ENCODE assay signal across 8 cellular contexts in the genomic region with DNA sequence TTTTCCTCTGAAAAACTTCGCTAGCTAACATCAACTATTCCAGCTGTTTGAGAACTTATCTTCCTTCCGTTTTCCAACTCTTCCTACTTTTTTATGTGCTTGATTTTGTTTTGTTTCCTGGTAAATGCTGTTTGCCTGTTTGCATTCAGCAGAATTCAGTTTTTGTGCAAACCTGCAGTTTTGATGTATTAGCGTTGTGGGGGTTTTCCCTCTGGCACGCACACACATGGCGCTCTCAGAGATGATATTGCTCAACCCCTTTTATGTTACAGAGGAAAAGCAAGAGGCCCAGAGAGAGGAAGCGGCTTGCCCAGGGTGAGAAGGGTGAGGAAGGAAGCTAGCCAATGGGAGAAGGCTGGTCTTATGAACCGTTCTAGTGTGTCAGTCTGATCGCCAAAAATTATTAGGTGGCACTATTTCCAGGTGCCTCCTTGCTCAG.
A peak's percentile ranks its signal among the peaks of the same experiment; 100 is the strongest.
DNase-seq lines count a peak whose midpoint lies in the region; ATAC-seq, FAIRE-seq and TF ChIP-seq lines count a peak whose summit lies in the region.

No MANE protein-coding gene starts in this region.

- peaks cover 35% of the 10 kb centered on the region for H3K4me1 ChIP-seq in DOHH2 (ENCODE audit: control insufficient read depth, low read length)

- peak overlapping the region; percentile 67 for H3K27ac ChIP-seq in DOHH2 (ENCODE audit: low read depth, low read length)

- no peaks in the 10 kb centered on the region for H3K9me2 ChIP-seq in DOHH2 (replicated peaks; ENCODE audit: control insufficient read depth, low read length)

- no peak for ATAC-seq in HG03342 (IDR thresholded peaks at IDR 0.05; ENCODE audit: unreplicated experiment)

- H3K27me3 ChIP-seq in DOHH2 (ENCODE audit: control insufficient read depth, low read length): no peaks in the 10 kb centered on the region

- H3K36me3 ChIP-seq in DOHH2 (ENCODE audit: control insufficient read depth, low read length): peaks cover 26% of the 10 kb centered on the region

- H3F3A ChIP-seq in DOHH2 (ENCODE audit: control insufficient read depth, insufficient read depth): 0 out of 2 replicates have a peak, but pooled peaks cover 3% of the 10 kb centered on the region

- peak; percentile 75 for FAIRE-seq in H54 (lab: Jason Lieb, UNC)

- H4K20me1 ChIP-seq in DOHH2 (ENCODE audit: control insufficient read depth, insufficient read depth, low read depth, low read length): no peaks in the 10 kb centered on the region

- no peaks in the 10 kb centered on the region for H3K9me3 ChIP-seq in DOHH2 (ENCODE audit: control insufficient read depth, insufficient read depth, low read length)

- peak overlapping the region; percentile 80 for H3K4me2 ChIP-seq in DOHH2 (ENCODE audit: low read length)

- H3K4me3 ChIP-seq in DOHH2 (ENCODE audit: low read length): peak overlapping the region; percentile 96

- H3K79me2 ChIP-seq in DOHH2 (ENCODE audit: control insufficient read depth, low read length): peaks cover 46% of the 10 kb centered on the region

- peak; percentile 12 for DNase-seq in H54 (ENCODE audit: insufficient read length, low spot score)
- peak; percentile 69 for DNase-seq in NAMALWA (ENCODE audit: low spot score)
- DNase-seq in activated CD4-positive, CD25-positive, alpha-beta regulatory T cell treated with anti-CD3 and anti-CD28 coated beads, Interleukin-2, amount 50 U/mL, for 72 hours: peak; percentile 43
- peak; percentile 33 for DNase-seq in effector CD4-positive, alpha-beta T cell
- DNase-seq in medulla oblongata (ENCODE audit: extremely low spot score): peak; percentile 69
- peak; percentile 65 for DNase-seq in stimulated activated CD8-positive, alpha-beta memory T cell treated with anti-CD3 and anti-CD28 coated beads, Interleukin-4, amount 100 ng/mL, for 48 hours

- TF ChIP-seq CTCF in DOHH2 (IDR thresholded peaks at IDR 0.05; ENCODE audit: low read depth, low read length, poor library complexity, severe bottlenecking): no peak

- TF ChIP-seq POLR2A in H54 (IDR thresholded peaks at IDR 0.05; ENCODE audit: low read depth, low read length): no peak

Comparison
In these comparisons a context has a peak if more than half of its experiments do, and no peak if none do; other contexts are left out.
1. DNase-seq: peak in every context shown above with its lines; median percentile 69 in NAMALWA; 69 in medulla oblongata; 65 in stimulated activated CD8-positive, alpha-beta memory T cell treated with anti-CD3 and anti-CD28 coated beads, Interleukin-4, amount 100 ng/mL, for 48 hours; 43 in activated CD4-positive, CD25-positive, alpha-beta regulatory T cell treated with anti-CD3 and anti-CD28 coated beads, Interleukin-2, amount 50 U/mL, for 72 hours; 33 in effector CD4-positive, alpha-beta T cell; 12 in H54.